In the genomic region with DNA sequence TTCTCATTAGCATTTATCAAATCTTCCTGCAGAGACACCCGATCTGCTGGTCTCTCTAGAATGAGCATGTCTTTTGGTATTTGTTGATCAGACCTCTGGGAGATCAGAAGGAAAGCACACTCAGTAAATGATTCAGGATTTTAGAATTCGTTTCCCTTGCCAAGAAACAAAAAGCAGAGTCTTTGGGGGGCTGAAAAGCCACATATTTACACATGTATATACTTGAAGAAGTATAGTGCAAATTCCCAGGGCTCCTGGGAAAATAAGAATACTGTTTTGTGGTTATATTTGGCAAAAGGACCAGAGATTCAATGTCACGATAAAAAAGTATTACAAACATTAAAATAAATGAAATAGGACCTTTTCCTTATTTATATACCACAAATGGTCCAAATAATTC, we compare ENCODE assay signal across 17 cellular contexts.
A peak's percentile ranks its signal among the peaks of the same experiment; 100 is the strongest.
DNase-seq lines count a peak whose midpoint lies in the region; ATAC-seq, FAIRE-seq and TF ChIP-seq lines count a peak whose summit lies in the region.
"Had no signal": no experiment of that assay in that cellular context is flagged by ENCODE, and none has a peak within 500 bp of the region (broad histone marks: within the 10 kb centered on the region; RNA-seq: fewer than 3 reads in every experiment).

No MANE protein-coding gene starts in this region.

- H3K27me3 ChIP-seq in bronchial epithelial cell (ENCODE audit: control insufficient read depth, insufficient read depth, low read length) (no peaks in the 10 kb centered on the region), mesenchymal stem cell (ENCODE audit: control insufficient read depth in 1 of 2, insufficient read depth in 1 of 2, low read length in 2 of 2) (no peaks in the 10 kb centered on the region), neural progenitor cell (no peaks in the 10 kb centered on the region), left lung (no peaks in the 10 kb centered on the region)
- H3K27me3 ChIP-seq: SJSA1 had no signal

- H2BK12ac ChIP-seq in mesenchymal stem cell (ENCODE audit: low read length in 2 of 2): no peak overlapping the region

- H2AK5ac ChIP-seq in mesenchymal stem cell (ENCODE audit: low read length, severe bottlenecking): no peak overlapping the region

- H3K4me1 Mint-ChIP-seq in HFFc6 (ENCODE audit: low read depth): peaks cover 70% of the 10 kb centered on the region
- H3K4me1 Mint-ChIP-seq in neural progenitor cell: peaks cover 12% of the 10 kb centered on the region

- H2BK15ac ChIP-seq in mesenchymal stem cell (ENCODE audit: low read depth, poor library complexity, severe bottlenecking): no peak overlapping the region

- H3K36me3 ChIP-seq in bronchial epithelial cell (ENCODE audit: control insufficient read depth, insufficient read depth, low read length) (no peaks in the 10 kb centered on the region), mesenchymal stem cell (ENCODE audit: control insufficient read depth in 1 of 2, insufficient read depth in 2 of 2, low read depth in 1 of 2, low read length in 2 of 2) (no peaks in the 10 kb centered on the region), neural progenitor cell (no peaks in the 10 kb centered on the region), left lung (no peaks in the 10 kb centered on the region)
- H3K36me3 ChIP-seq: SJSA1 had no signal

- H3K27ac ChIP-seq in mesenchymal stem cell (ENCODE audit: low read length, poor library complexity, severe bottlenecking) (no peak overlapping the region), neural progenitor cell (no peak overlapping the region), left lung (no peak overlapping the region)
- H3K27ac ChIP-seq: SJSA1 had no signal

- no peak overlapping the region for H2AFZ ChIP-seq in mesenchymal stem cell (ENCODE audit: low read depth, low read length)
- H2AFZ ChIP-seq in neural progenitor cell (replicated peaks): no peak overlapping the region

- no peak for FAIRE-seq in bronchial epithelial cell (lab: Jason Lieb, UNC)
- FAIRE-seq: colon had no signal

- H3K27ac Mint-ChIP-seq in HFFc6 (peak overlapping the region; percentile 53; the same call in 1 of the 2 replicates), neural progenitor cell (no peak overlapping the region)
- H3K27ac Mint-ChIP-seq: activated T-helper 1 cell treated with anti-CD3 and anti-CD28 coated beads, Interleukin-12 subunit alpha, Interleukin-12 subunit beta, Interleukin-2, Interleukin-4 antibody, amounts not matched to agents 30 ng/mL and 10 ng/mL and 1 ng/mL, durations not matched to agents 14 hours and 24 hours and 36 hours; mesothelial cell of epicardium had no signal

- H4K91ac ChIP-seq in mesenchymal stem cell (ENCODE audit: low read length): no peak overlapping the region

- CTCF ChIA-PET in AG04449 (lab: Yijun Ruan, JAX): interaction anchor here (0.8 to 1.2 kb wide), 4 partner anchors 8 to 38 kb away, joined by 3 read pairs; no protein-coding TSS in a partner anchor

- peak overlapping the region; percentile 82 for H3K9ac ChIP-seq in mesenchymal stem cell (ENCODE audit: low read length)
- H3K9ac ChIP-seq in neural progenitor cell: no peak overlapping the region

- no peaks in the 10 kb centered on the region for H3K36me3 Mint-ChIP-seq in HFFc6 (ENCODE audit: low read depth)
- no peaks in the 10 kb centered on the region for H3K36me3 Mint-ChIP-seq in neural progenitor cell
- H3K36me3 Mint-ChIP-seq: mesothelial cell of epicardium had no signal

- H3K9me3 ChIP-seq in mesenchymal stem cell (ENCODE audit: control insufficient read depth, low read length) (no peaks in the 10 kb centered on the region), neural progenitor cell (ENCODE audit: low read depth) (no peaks in the 10 kb centered on the region), left lung (no peaks in the 10 kb centered on the region)
- H3K9me3 ChIP-seq: SJSA1 had no signal

- H3F3A ChIP-seq in neural progenitor cell (ENCODE audit: low read depth): no peaks in the 10 kb centered on the region

- H3K4me1 ChIP-seq in mesenchymal stem cell (ENCODE audit: control insufficient read depth, insufficient read depth, low read depth, low read length) (no peaks in the 10 kb centered on the region), neural progenitor cell (no peaks in the 10 kb centered on the region), left lung (no peaks in the 10 kb centered on the region)
- H3K4me1 ChIP-seq: SJSA1 had no signal

- peak overlapping the region; percentile 68; the same call in 1 of the 2 replicates for H3K4me3 Mint-ChIP-seq in HFFc6
- no peak overlapping the region for H3K4me3 Mint-ChIP-seq in neural progenitor cell
- H3K4me3 Mint-ChIP-seq: activated T-helper 1 cell treated with anti-CD3 and anti-CD28 coated beads, Interleukin-12 subunit alpha, Interleukin-12 subunit beta, Interleukin-2, Interleukin-4 antibody, amounts not matched to agents 30 ng/mL and 10 ng/mL and 1 ng/mL, durations not matched to agents 14 hours and 24 hours and 36 hours; mesothelial cell of epicardium had no signal

- no peak for TF ChIP-seq CTCF in AG04449 (IDR thresholded peaks at IDR 0.05; ENCODE audit: insufficient read depth, low read length, missing control alignments)
- no peak for TF ChIP-seq CTCF in HFFc6 (IDR thresholded peaks at IDR 0.05)
- TF ChIP-seq CTCF in bronchial epithelial cell (IDR thresholded peaks at IDR 0.05; ENCODE audit: insufficient read depth, low read length, severe bottlenecking): no peak
- no peak for TF ChIP-seq CTCF in neural progenitor cell (IDR thresholded peaks at IDR 0.05)
- no peak for TF ChIP-seq CTCF in left lung (IDR thresholded peaks at IDR 0.05)

- POLR2A ChIA-PET in AG04449 (lab: Yijun Ruan, JAX): no interaction called here

- no peak overlapping the region for H3K4ac ChIP-seq in mesenchymal stem cell (ENCODE audit: low read depth in 1 of 2, low read length in 2 of 2)

- no peaks in the 10 kb centered on the region for H3K79me2 ChIP-seq in neural progenitor cell (ENCODE audit: low read depth)

- H3K4me2 ChIP-seq in mesenchymal stem cell (ENCODE audit: low read length, poor library complexity, severe bottlenecking) (no peak overlapping the region), neural progenitor cell (no peak overlapping the region)

- H2BK5ac ChIP-seq in mesenchymal stem cell (ENCODE audit: low read depth, low read length, poor library complexity, severe bottlenecking): no peak overlapping the region

- DNase-seq in AG04449 (ENCODE audit: low read depth, low spot score): peak; percentile 88
- peak; percentile 91 for DNase-seq in HFFc6
- peak; percentile 84 for DNase-seq in bronchial epithelial cell (ENCODE audit: low read depth)
- DNase-seq in mesenchymal stem cell: peak; percentile 63
- DNase-seq in NCI-H345 (lab: John Stamatoyannopoulos, UW): no peak
- DNase-seq in activated CD4-positive, alpha-beta T cell treated with anti-CD3 and anti-CD28 coated beads for 4 hours: no peak
- no peak for DNase-seq in neural progenitor cell (ENCODE audit: low spot score)
- DNase-seq in left lung: no peak
- DNase-seq: hippocampal formation, NCI-H526, right cardiac atrium, trophoblast cell had no signal

- H3K18ac ChIP-seq in mesenchymal stem cell (ENCODE audit: low read depth in 1 of 2, low read length in 2 of 2): no peak overlapping the region

- no peak for ATAC-seq in left lung
- ATAC-seq: activated CD4-positive, CD25-positive, alpha-beta regulatory T cell treated with anti-CD3 and anti-CD28 coated beads, Interleukin-2, amount 50 U/mL, for 24 hours; right cardiac atrium had no signal

- H3K27me3 Mint-ChIP-seq in HFFc6 (ENCODE audit: insufficient read depth): no peaks in the 10 kb centered on the region
- H3K27me3 Mint-ChIP-seq in neural progenitor cell (ENCODE audit: insufficient read depth, low read depth): no peaks in the 10 kb centered on the region

- no peaks in the 10 kb centered on the region for H4K20me1 ChIP-seq in neural progenitor cell (ENCODE audit: low read depth)

- H3K14ac ChIP-seq in mesenchymal stem cell (ENCODE audit: low read length in 2 of 2): no peak overlapping the region

- intact Hi-C loops in left lung (cut with DNase I): no loop called here

- no peak overlapping the region for H2BK120ac ChIP-seq in mesenchymal stem cell (ENCODE audit: low read depth, low read length)

- H3K9me3 Mint-ChIP-seq in HFFc6 (no peaks in the 10 kb centered on the region), neural progenitor cell (no peaks in the 10 kb centered on the region)
- H3K9me3 Mint-ChIP-seq: mesothelial cell of epicardium had no signal

- no peak overlapping the region for H4K8ac ChIP-seq in mesenchymal stem cell (ENCODE audit: low read length)

- no peaks in the 10 kb centered on the region for H3K79me1 ChIP-seq in mesenchymal stem cell (replicated peaks; ENCODE audit: low read length, poor library complexity, severe bottlenecking)

- 38% methylated on average over 1 of the region's 3 CpGs for WGBS in mesenchymal stem cell

- H3K4me3 ChIP-seq in AG04449 (ENCODE audit: low read depth, low read length): no peak overlapping the region
- no peak overlapping the region for H3K4me3 ChIP-seq in bronchial epithelial cell (ENCODE audit: low read depth, low read length)
- no peak overlapping the region for H3K4me3 ChIP-seq in mesenchymal stem cell (ENCODE audit: insufficient read depth in 1 of 2, low read depth in 1 of 2, low read length in 2 of 2)
- H3K4me3 ChIP-seq in neural progenitor cell: no peak overlapping the region
- no peak overlapping the region for H3K4me3 ChIP-seq in left lung
- H3K4me3 ChIP-seq: SJSA1 had no signal

- H3K23ac ChIP-seq in mesenchymal stem cell (ENCODE audit: low read length in 2 of 2): no peak overlapping the region

Comparison
In these comparisons a context has a peak if more than half of its experiments do, and no peak if none do; other contexts are left out.
1. DNase-seq: peak in AG04449 (single experiment), HFFc6 (single experiment), bronchial epithelial cell (single experiment) and mesenchymal stem cell (single experiment); none in NCI-H345 (single experiment), activated CD4-positive, alpha-beta T cell treated with anti-CD3 and anti-CD28 coated beads for 4 hours (0 of 2), neural progenitor cell (single experiment) and left lung (0 of 2).